In the genomic region with DNA sequence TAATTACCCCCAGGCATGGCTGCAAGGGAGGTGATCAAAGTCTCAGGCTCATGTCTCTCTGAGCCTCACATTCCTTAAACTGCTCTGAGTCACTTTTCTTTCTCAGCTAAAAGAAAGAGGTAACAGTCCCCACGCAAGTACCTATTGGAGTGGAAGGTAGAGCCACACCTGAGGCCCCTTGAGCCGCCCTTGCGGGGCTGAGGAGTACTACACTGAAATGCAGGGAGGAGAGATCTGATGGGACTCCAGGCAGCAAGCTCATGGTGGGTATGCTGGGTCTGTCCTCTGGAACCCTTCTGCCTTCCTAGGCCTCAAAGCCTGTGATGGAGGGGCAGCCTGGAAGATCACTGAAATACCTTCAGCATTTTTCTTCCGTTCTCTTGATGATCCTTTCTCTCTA, we compare ENCODE assay signal across 14 cellular contexts.
DNase-seq lines count a peak whose midpoint lies in the region; ATAC-seq and TF ChIP-seq lines count a peak whose summit lies in the region.
"Had no signal": no experiment of that assay in that cellular context is flagged by ENCODE, and none has a peak within 500 bp of the region (broad histone marks: within the 10 kb centered on the region; RNA-seq: fewer than 3 reads in every experiment).

No MANE protein-coding gene starts in this region.

- H2AK5ac ChIP-seq in trophoblast cell (ENCODE audit: low read length), result no peak overlapping the region

- no peak overlapping the region for H3K27ac Mint-ChIP-seq in endodermal cell
- H3K27ac Mint-ChIP-seq: CD8-positive, alpha-beta memory T cell had no signal

- TF ChIP-seq EP300 in suprapubic skin (IDR thresholded peaks at IDR 0.05), result no peak

- H3K14ac ChIP-seq in trophoblast cell (ENCODE audit: low read length), result no peak overlapping the region

- no peak overlapping the region for H2BK5ac ChIP-seq in trophoblast cell (ENCODE audit: low read depth, low read length, poor library complexity)

- BruUV-seq in HCT116 (replicated peaks; lab: Mats Ljungman, UMichigan), result no TSS peak

- TF ChIP-seq RAD21 in HCT116 (IDR thresholded peaks at IDR 0.05; ENCODE audit: low read depth), result no peak

- CTCF ChIA-PET in HCT116 (lab: Charles Lee), result no interaction called here

- H3K36me3 ChIP-seq in HCT116 (ENCODE audit: control insufficient read depth in 1 of 2, insufficient read depth in 2 of 2, low read length in 2 of 2), result no peaks in the 10 kb centered on the region
- H3K36me3 ChIP-seq in endodermal cell (ENCODE audit: control insufficient read depth, insufficient read depth, low read length), result no peaks in the 10 kb centered on the region
- no peaks in the 10 kb centered on the region for H3K36me3 ChIP-seq in trophoblast cell (ENCODE audit: control insufficient read depth in 1 of 2, insufficient read depth in 2 of 2, low read length in 2 of 2)
- no peaks in the 10 kb centered on the region for H3K36me3 ChIP-seq in suprapubic skin
- H3K36me3 ChIP-seq: BLaER1 had no signal

- H3K4me2 ChIP-seq in HCT116 (ENCODE audit: low read length) (no peak overlapping the region), trophoblast cell (ENCODE audit: low read length) (no peak overlapping the region)
- H3K4me2 ChIP-seq: BLaER1 had no signal

- H3K27ac ChIP-seq in right cardiac atrium (ENCODE audit: low read length), result no peak overlapping the region
- H3K27ac ChIP-seq in HCT116 (ENCODE audit: low read depth, low read length), result no peak overlapping the region
- no peak overlapping the region for H3K27ac ChIP-seq in endodermal cell (ENCODE audit: low read depth, low read length)
- H3K27ac ChIP-seq in trophoblast cell (ENCODE audit: low read depth, low read length), result no peak overlapping the region
- no peak overlapping the region for H3K27ac ChIP-seq in suprapubic skin
- H3K27ac ChIP-seq: BLaER1 had no signal

- H3K4me1 ChIP-seq in right cardiac atrium (ENCODE audit: control insufficient read depth, insufficient read depth, low read length) (no peaks in the 10 kb centered on the region), HCT116 (ENCODE audit: control insufficient read depth in 1 of 2, insufficient read depth in 2 of 2, low read length in 2 of 2) (no peaks in the 10 kb centered on the region), endodermal cell (ENCODE audit: control insufficient read depth, insufficient read depth, low read length) (peaks cover under 1% of the 10 kb centered on the region), trophoblast cell (ENCODE audit: control insufficient read depth in 1 of 2, insufficient read depth in 2 of 2, low read length in 2 of 2) (no peaks in the 10 kb centered on the region), suprapubic skin (no peaks in the 10 kb centered on the region)
- H3K4me1 ChIP-seq: Caco-2 had no signal

- no peak overlapping the region for H3K23ac ChIP-seq in trophoblast cell (ENCODE audit: low read length)

- H4K91ac ChIP-seq in trophoblast cell (ENCODE audit: low read depth, low read length), result no peak overlapping the region

- H3K79me2 ChIP-seq in HCT116 (ENCODE audit: insufficient read depth, low read length) (no peaks in the 10 kb centered on the region), trophoblast cell (ENCODE audit: control insufficient read depth, insufficient read depth, low read length, poor library complexity) (no peaks in the 10 kb centered on the region)

- H4K8ac ChIP-seq in trophoblast cell (ENCODE audit: low read depth, low read length), result no peak overlapping the region

- no peak overlapping the region for H4K12ac ChIP-seq in trophoblast cell (ENCODE audit: low read depth, low read length)

- ATAC-seq in Right ventricle myocardium inferior (no peak), right cardiac atrium (no peak), HCT116 (0 out of 2 replicates have a peak, but pooled peaks have one; percentile 36)

- RAD21 ChIA-PET in HCT116 (lab: Charles Lee; ENCODE audit: low non-redundant PET in 1 of 2, low total read pairs in 2 of 2, uncharacterized antibody in 2 of 2, unreplicated experiment in 2 of 2), result no interaction called here

- no peaks in the 10 kb centered on the region for H3K9me2 ChIP-seq in HCT116 (ENCODE audit: insufficient read depth)

- TF ChIP-seq CTCF in HCT116 (IDR thresholded peaks at IDR 0.05 in 2 of 3, conservative IDR thresholded peaks at IDR 0.05 in 1 of 3; ENCODE audit: borderline replicate concordance in 1 of 3, insufficient read depth in 1 of 3, low read depth in 2 of 3, low read length in 2 of 3) (no peak), endodermal cell (conservative IDR thresholded peaks at IDR 0.05) (no peak), suprapubic skin (IDR thresholded peaks at IDR 0.05) (no peak)

- intact Hi-C loops in Right ventricle myocardium inferior (cut with DNase I) (no loop called here), right cardiac atrium (cut with DNase I) (no loop called here), HCT116 (cut with micrococcal nuclease) (no loop called here)

- H2BK120ac ChIP-seq in trophoblast cell (ENCODE audit: insufficient read depth, low read length, poor library complexity), result no peak overlapping the region

- no peak overlapping the region for H3K9ac ChIP-seq in HCT116 (ENCODE audit: low read length)
- no peak overlapping the region for H3K9ac ChIP-seq in endodermal cell (ENCODE audit: extremely low read depth, low read length, poor library complexity, severe bottlenecking)
- no peak overlapping the region for H3K9ac ChIP-seq in trophoblast cell (ENCODE audit: low read length)
- H3K9ac ChIP-seq: BLaER1 had no signal

- no peak overlapping the region for H2AFZ ChIP-seq in HCT116 (ENCODE audit: low read depth, low read length, poor library complexity, severe bottlenecking)
- no peak overlapping the region for H2AFZ ChIP-seq in trophoblast cell (ENCODE audit: insufficient read depth, low read length, poor library complexity)

- TF ChIP-seq POLR2A in HCT116 (IDR thresholded peaks at IDR 0.05; ENCODE audit: borderline replicate concordance, extremely low read depth, insufficient read depth, insufficient read length) (no peak), suprapubic skin (IDR thresholded peaks at IDR 0.05) (no peak)

- DNase-seq in Right ventricle myocardium inferior (ENCODE audit: missing footprints), result peak; percentile 30
- DNase-seq in right cardiac atrium, result no peak
- no peak for DNase-seq in HCT116 (ENCODE audit: low read depth, low spot score)
- peak; percentile 52 for DNase-seq in endodermal cell
- DNase-seq in trophoblast cell, result peak; percentile 0 to 46
- no peak for DNase-seq in stimulated activated CD4-positive, alpha-beta T cell treated with anti-CD3 and anti-CD28 coated beads, Interleukin-4, amount 100 ng/mL, for 1 hour
- DNase-seq in suprapubic skin (ENCODE audit: low spot score in 2 of 2), result no peak
- DNase-seq in NCI-H2171 (lab: John Stamatoyannopoulos, UW), result no peak
- DNase-seq: 8988T; AML-193; Caco-2; CD8-positive, alpha-beta memory T cell; DMS53 had no signal

- H3K27me3 Mint-ChIP-seq in endodermal cell (ENCODE audit: insufficient read depth), result no peaks in the 10 kb centered on the region
- H3K27me3 Mint-ChIP-seq: CD8-positive, alpha-beta memory T cell had no signal

- no peak overlapping the region for H2BK12ac ChIP-seq in trophoblast cell (ENCODE audit: low read length)

- H3K36me3 Mint-ChIP-seq in endodermal cell (ENCODE audit: low read depth), result no peaks in the 10 kb centered on the region
- H3K36me3 Mint-ChIP-seq: CD8-positive, alpha-beta memory T cell had no signal

- no peaks in the 10 kb centered on the region for H3K79me1 ChIP-seq in trophoblast cell (ENCODE audit: low read length)

- no peaks in the 10 kb centered on the region for H3K27me3 ChIP-seq in right cardiac atrium (ENCODE audit: control insufficient read depth, insufficient read depth)
- no peaks in the 10 kb centered on the region for H3K27me3 ChIP-seq in HCT116 (ENCODE audit: insufficient read depth, low read length)
- no peaks in the 10 kb centered on the region for H3K27me3 ChIP-seq in endodermal cell (ENCODE audit: control insufficient read depth, insufficient read depth, low read length, poor library complexity, severe bottlenecking)
- H3K27me3 ChIP-seq in trophoblast cell (ENCODE audit: insufficient read depth, low read length), result no peaks in the 10 kb centered on the region
- no peaks in the 10 kb centered on the region for H3K27me3 ChIP-seq in suprapubic skin
- H3K27me3 ChIP-seq: BLaER1 had no signal

- H3K9me3 Mint-ChIP-seq in endodermal cell, result no peaks in the 10 kb centered on the region

- H3K4me3 ChIP-seq in right cardiac atrium (ENCODE audit: low read length) (no peak overlapping the region), HCT116 (replicated peaks in 1 of 2; ENCODE audit: low read depth in 1 of 2, low read length in 2 of 2) (no peak overlapping the region), endodermal cell (ENCODE audit: low read length) (no peak overlapping the region), trophoblast cell (ENCODE audit: low read depth, low read length) (no peak overlapping the region), suprapubic skin (no peak overlapping the region)
- H3K4me3 ChIP-seq: BLaER1 had no signal

- no peaks in the 10 kb centered on the region for H3K9me3 ChIP-seq in right cardiac atrium (ENCODE audit: control insufficient read depth, low read length)
- no peaks in the 10 kb centered on the region for H3K9me3 ChIP-seq in HCT116 (ENCODE audit: control insufficient read depth in 1 of 2, insufficient read depth in 1 of 2, low read depth in 1 of 2, low read length in 2 of 2)
- H3K9me3 ChIP-seq in endodermal cell (ENCODE audit: control insufficient read depth, low read length), result no peaks in the 10 kb centered on the region
- no peaks in the 10 kb centered on the region for H3K9me3 ChIP-seq in trophoblast cell (ENCODE audit: insufficient read depth, low read depth, low read length)
- no peaks in the 10 kb centered on the region for H3K9me3 ChIP-seq in suprapubic skin
- H3K9me3 ChIP-seq: Caco-2 had no signal

- 92% methylated on average over 4 of the region's 4 CpGs for WGBS in right cardiac atrium
- WGBS in endodermal cell (ENCODE audit: insufficient coverage in 1 of 2, insufficient read length in 1 of 2), 2 experiments, result 91% methylated on average over 1 to 4 of the region's 4 CpGs
- no CpG with 5 or more reads among the region's 4 CpGs for WGBS in trophoblast cell (ENCODE audit: extremely low coverage, insufficient coverage, insufficient read length)
- WGBS in suprapubic skin, result 92% methylated on average over 4 of the region's 4 CpGs

- POLR2A ChIA-PET in HCT116 (lab: Charles Lee), result no interaction called here

- H3K4ac ChIP-seq in trophoblast cell (ENCODE audit: low read depth, low read length), result no peak overlapping the region

- H3K4me1 Mint-ChIP-seq in endodermal cell, result peaks cover 3% of the 10 kb centered on the region
- H3K4me1 Mint-ChIP-seq: CD8-positive, alpha-beta memory T cell had no signal

- H3K4me3 Mint-ChIP-seq in endodermal cell, result no peak overlapping the region
- H3K4me3 Mint-ChIP-seq: CD8-positive, alpha-beta memory T cell had no signal

- no peak overlapping the region for H3K18ac ChIP-seq in trophoblast cell (ENCODE audit: low read length)

- no peaks in the 10 kb centered on the region for H4K20me1 ChIP-seq in HCT116 (ENCODE audit: insufficient read depth)
- H4K20me1 ChIP-seq: BLaER1 had no signal

Comparison
In these comparisons a context has a peak if more than half of its experiments do, and no peak if none do; other contexts are left out.
1. DNase-seq: peak in Right ventricle myocardium inferior (single experiment), endodermal cell (single experiment) and trophoblast cell (2 of 2); none in right cardiac atrium (0 of 3), HCT116 (single experiment), stimulated activated CD4-positive, alpha-beta T cell treated with anti-CD3 and anti-CD28 coated beads, Interleukin-4, amount 100 ng/mL, for 1 hour (single experiment), suprapubic skin (0 of 2) and NCI-H2171 (single experiment).